17 cellular contexts compared by ENCODE assay signal in genomic region chr1:53539226-53539625, GRCh38.
"Had no signal": no experiment of that assay in that cellular context is flagged by ENCODE, and none has a peak within 500 bp of the region (broad histone marks: within the 10 kb centered on the region; RNA-seq: fewer than 3 reads in every experiment).

No MANE protein-coding gene starts in this region.

- H3K4me3 ChIP-seq: colonic mucosa, heart left ventricle, ovary, right atrium auricular region, uterus had no signal

- H3K4me3 Mint-ChIP-seq: endodermal cell; naive thymus-derived CD4-positive, alpha-beta T cell; nephron progenitor cell had no signal

- H3K36me3 Mint-ChIP-seq: naive thymus-derived CD4-positive, alpha-beta T cell had no signal

- DNase-seq: colonic mucosa; dermis blood vessel endothelial cell; effector CD4-positive, alpha-beta T cell; endodermal cell; foreskin melanocyte; hippocampal formation; kidney glomerular epithelial cell; naive thymus-derived CD4-positive, alpha-beta T cell; nephron progenitor cell; ovary; small intestine; stimulated activated CD4-positive, alpha-beta T cell treated with anti-CD3 and anti-CD28 coated beads, Interleukin-12 subunit alpha, Interleukin-12 subunit beta, amount 100 ng/mL, for 4 hours; stimulated activated naive CD4-positive, alpha-beta T cell treated with Interleukin-2 at 50 U/mL for 16 hours; trophoblast cell; uterus had no signal

- H3K4me1 Mint-ChIP-seq: endodermal cell had no signal

- FAIRE-seq: small intestine had no signal

- H3K9me3 Mint-ChIP-seq: endodermal cell, nephron progenitor cell had no signal

- H3K27ac Mint-ChIP-seq: endodermal cell; naive thymus-derived CD4-positive, alpha-beta T cell; nephron progenitor cell had no signal

- H3K27me3 ChIP-seq: colonic mucosa, ovary, right atrium auricular region, uterus had no signal

- H3K9me3 ChIP-seq: colonic mucosa, heart left ventricle, ovary, right atrium auricular region, uterus had no signal

- H3K36me3 ChIP-seq: colonic mucosa, heart left ventricle, ovary, right atrium auricular region, uterus had no signal

- H3K4me1 ChIP-seq: colonic mucosa, heart left ventricle, right atrium auricular region, uterus had no signal

- ATAC-seq: heart left ventricle; naive thymus-derived CD4-positive, alpha-beta T cell had no signal

- H3K27ac ChIP-seq: colonic mucosa, heart left ventricle, ovary, right atrium auricular region, uterus had no signal
